ENCODE assay signal across 1 cellular context in the genomic region with DNA sequence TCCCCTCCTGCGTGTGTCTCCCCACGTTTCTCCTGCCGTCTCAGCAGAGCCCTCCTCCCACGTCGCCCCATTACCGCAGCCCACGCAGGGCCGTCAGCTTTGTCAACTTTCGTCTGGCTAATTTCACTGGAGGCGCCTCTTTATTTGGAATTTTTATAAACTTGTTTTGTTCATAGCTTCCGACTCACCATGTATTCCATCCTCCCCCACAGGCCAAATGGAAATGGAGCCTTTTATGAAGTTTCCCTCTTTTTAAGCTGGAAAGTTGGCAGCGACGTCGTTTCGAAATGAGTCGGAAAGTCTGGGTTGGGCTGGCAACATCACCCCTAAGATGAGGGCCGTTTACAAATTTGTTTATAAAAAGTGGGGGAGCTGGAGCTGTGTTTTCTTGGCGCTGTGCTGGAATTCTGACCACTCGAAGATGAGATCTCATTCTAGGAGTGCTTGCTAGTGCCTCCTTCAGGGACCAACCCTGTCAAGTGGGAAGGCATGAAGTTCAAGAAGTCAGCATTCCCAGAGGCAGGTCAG.
TF ChIP-seq lines count a peak whose summit lies in the region.

No MANE protein-coding gene starts in this region.

TF ChIP-seq in GM23338, 12 proteins besides CTCF, POLR2A, EP300 and RAD21 (continued from another document):
- TF ChIP-seq, protein P1, sequence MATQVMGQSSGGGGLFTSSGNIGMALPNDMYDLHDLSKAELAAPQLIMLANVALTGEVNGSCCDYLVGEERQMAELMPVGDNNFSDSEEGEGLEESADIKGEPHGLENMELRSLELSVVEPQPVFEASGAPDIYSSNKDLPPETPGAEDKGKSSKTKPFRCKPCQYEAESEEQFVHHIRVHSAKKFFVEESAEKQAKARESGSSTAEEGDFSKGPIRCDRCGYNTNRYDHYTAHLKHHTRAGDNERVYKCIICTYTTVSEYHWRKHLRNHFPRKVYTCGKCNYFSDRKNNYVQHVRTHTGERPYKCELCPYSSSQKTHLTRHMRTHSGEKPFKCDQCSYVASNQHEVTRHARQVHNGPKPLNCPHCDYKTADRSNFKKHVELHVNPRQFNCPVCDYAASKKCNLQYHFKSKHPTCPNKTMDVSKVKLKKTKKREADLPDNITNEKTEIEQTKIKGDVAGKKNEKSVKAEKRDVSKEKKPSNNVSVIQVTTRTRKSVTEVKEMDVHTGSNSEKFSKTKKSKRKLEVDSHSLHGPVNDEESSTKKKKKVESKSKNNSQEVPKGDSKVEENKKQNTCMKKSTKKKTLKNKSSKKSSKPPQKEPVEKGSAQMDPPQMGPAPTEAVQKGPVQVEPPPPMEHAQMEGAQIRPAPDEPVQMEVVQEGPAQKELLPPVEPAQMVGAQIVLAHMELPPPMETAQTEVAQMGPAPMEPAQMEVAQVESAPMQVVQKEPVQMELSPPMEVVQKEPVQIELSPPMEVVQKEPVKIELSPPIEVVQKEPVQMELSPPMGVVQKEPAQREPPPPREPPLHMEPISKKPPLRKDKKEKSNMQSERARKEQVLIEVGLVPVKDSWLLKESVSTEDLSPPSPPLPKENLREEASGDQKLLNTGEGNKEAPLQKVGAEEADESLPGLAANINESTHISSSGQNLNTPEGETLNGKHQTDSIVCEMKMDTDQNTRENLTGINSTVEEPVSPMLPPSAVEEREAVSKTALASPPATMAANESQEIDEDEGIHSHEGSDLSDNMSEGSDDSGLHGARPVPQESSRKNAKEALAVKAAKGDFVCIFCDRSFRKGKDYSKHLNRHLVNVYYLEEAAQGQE (IDR thresholded peaks at IDR 0.05; ENCODE audit: unreplicated experiment), result no peak
- no peak for TF ChIP-seq ZNF114 (CRISPR knock-in tag; IDR thresholded peaks at IDR 0.05)
- no peak for TF ChIP-seq ZNF331 (CRISPR knock-in tag; IDR thresholded peaks at IDR 0.05; ENCODE audit: low read depth)
- no peak for TF ChIP-seq NANOG (IDR thresholded peaks at IDR 0.05; ENCODE audit: borderline replicate concordance)
